ENCODE assay signal across 18 cellular contexts in genomic region chr11:13288375-13289029, GRCh38. TPM values are rescaled to one million over a fixed set of nuclear protein-coding genes. Genes with fewer than 3 reads are reported as not detected.
DNase-seq lines count a peak whose midpoint lies in the region; ATAC-seq and TF ChIP-seq lines count a peak whose summit lies in the region.
"Had no signal": no experiment of that assay in that cellular context is flagged by ENCODE, and none has a peak within 500 bp of the region (broad histone marks: within the 10 kb centered on the region; RNA-seq: fewer than 3 reads in every experiment).

No MANE protein-coding gene starts in this region.

- H3K4me3 Mint-ChIP-seq in CD4-positive, CD25-positive, alpha-beta regulatory T cell = peak overlapping the region in 2 of 4 donors; percentile 12 to 51
- H3K4me3 Mint-ChIP-seq in naive thymus-derived CD4-positive, alpha-beta T cell = peak overlapping the region in 1 of 10 donors; percentile 32
- H3K4me3 Mint-ChIP-seq in MCF 10A (ENCODE audit: unreplicated experiment) = no peak overlapping the region
- H3K4me3 Mint-ChIP-seq: T-helper 2 cell treated with Interferon-gamma antibody and Interleukin-4, amounts not matched to agents 5 μg/mL and 100 μg/mL, for 36 hours had no signal

- no peak for TF ChIP-seq CTCF in MCF 10A (IDR thresholded peaks at IDR 0.05; ENCODE audit: unreplicated experiment)

- peaks cover 55% of the 10 kb centered on the region for H3K4me1 ChIP-seq in CD4-positive, CD25-positive, alpha-beta regulatory T cell (ENCODE audit: control insufficient read depth, insufficient read depth, low read length, poor library complexity, severe bottlenecking)
- H3K4me1 ChIP-seq in naive thymus-derived CD4-positive, alpha-beta T cell (ENCODE audit: control insufficient read depth in 2 of 2, insufficient read depth in 2 of 2, low read length in 2 of 2) = peaks cover 7 to 26% of the 10 kb centered on the region in 2 donors

- no peaks in the 10 kb centered on the region for H3K27me3 Mint-ChIP-seq in CD4-positive, CD25-positive, alpha-beta regulatory T cell
- H3K27me3 Mint-ChIP-seq in naive thymus-derived CD4-positive, alpha-beta T cell = no peaks in the 10 kb centered on the region
- H3K27me3 Mint-ChIP-seq in MCF 10A (ENCODE audit: insufficient read depth, unreplicated experiment) = no peaks in the 10 kb centered on the region

- peaks cover 10% of the 10 kb centered on the region for H3K36me3 Mint-ChIP-seq in CD4-positive, CD25-positive, alpha-beta regulatory T cell
- H3K36me3 Mint-ChIP-seq in naive thymus-derived CD4-positive, alpha-beta T cell = peaks cover 0 to 18% (median 5%) of the 10 kb centered on the region in 5 donors
- peaks cover 4% of the 10 kb centered on the region for H3K36me3 Mint-ChIP-seq in MCF 10A (ENCODE audit: insufficient read depth, unreplicated experiment)

- CTCF ChIA-PET in naive thymus-derived CD4-positive, alpha-beta T cell (lab: Charles Lee) = no interaction called here
- CTCF ChIA-PET in MCF 10A (lab: Yijun Ruan, JAX) = interaction anchor here (1.1 kb wide), 1 partner anchor 55 kb away, joined by 3 read pairs; no protein-coding TSS in a partner anchor

- peaks cover 0 to 2% (median 0%) of the 10 kb centered on the region in 7 donors for H3K9me3 Mint-ChIP-seq in CD4-positive, CD25-positive, alpha-beta regulatory T cell
- no peaks in the 10 kb centered on the region for H3K9me3 Mint-ChIP-seq in naive thymus-derived CD4-positive, alpha-beta T cell
- no peaks in the 10 kb centered on the region for H3K9me3 Mint-ChIP-seq in MCF 10A (ENCODE audit: unreplicated experiment)
- H3K9me3 Mint-ChIP-seq: T-helper 2 cell treated with Interferon-gamma antibody and Interleukin-4, amounts not matched to agents 5 μg/mL and 100 μg/mL, for 36 hours had no signal

- H3K36me3 ChIP-seq in CD4-positive, CD25-positive, alpha-beta regulatory T cell (ENCODE audit: control insufficient read depth, insufficient read depth, low read length) = no peaks in the 10 kb centered on the region
- H3K36me3 ChIP-seq in naive thymus-derived CD4-positive, alpha-beta T cell (ENCODE audit: control insufficient read depth in 2 of 3, insufficient read depth in 3 of 3, low read length in 3 of 3) = no peaks in the 10 kb centered on the region
- H3K36me3 ChIP-seq: ovary, thoracic aorta had no signal

- no peaks in the 10 kb centered on the region for H3K9me3 ChIP-seq in CD4-positive, CD25-positive, alpha-beta regulatory T cell (ENCODE audit: control insufficient read depth in 2 of 2, low read length in 2 of 2)
- H3K9me3 ChIP-seq in naive thymus-derived CD4-positive, alpha-beta T cell (ENCODE audit: control insufficient read depth in 2 of 3, low read length in 3 of 3) = no peaks in the 10 kb centered on the region
- H3K9me3 ChIP-seq: ovary, thoracic aorta had no signal

- BruUV-seq in MCF 10A (replicated peaks; lab: Mats Ljungman, UMichigan) = no TSS peak

- H3K4me1 Mint-ChIP-seq in CD4-positive, CD25-positive, alpha-beta regulatory T cell = peaks cover 55 to 89% (median 75%) of the 10 kb centered on the region in 4 donors
- H3K4me1 Mint-ChIP-seq in naive thymus-derived CD4-positive, alpha-beta T cell = peaks cover 59 to 89% (median 78%) of the 10 kb centered on the region in 7 donors
- H3K4me1 Mint-ChIP-seq in MCF 10A (ENCODE audit: insufficient read depth, unreplicated experiment) = peaks cover 47% of the 10 kb centered on the region

- H3K27me3 ChIP-seq in CD4-positive, CD25-positive, alpha-beta regulatory T cell (ENCODE audit: control insufficient read depth, insufficient read depth, low read length) = no peaks in the 10 kb centered on the region
- H3K27me3 ChIP-seq in naive thymus-derived CD4-positive, alpha-beta T cell (ENCODE audit: control insufficient read depth in 2 of 2, insufficient read depth in 2 of 2, low read length in 2 of 2) = no peaks in the 10 kb centered on the region
- H3K27me3 ChIP-seq: ovary had no signal

- H3K27ac Mint-ChIP-seq in CD4-positive, CD25-positive, alpha-beta regulatory T cell = peak overlapping the region in 2 of 3 donors; percentile 19 to 44
- H3K27ac Mint-ChIP-seq in naive thymus-derived CD4-positive, alpha-beta T cell = peak overlapping the region in 2 of 9 donors; percentile 10 to 71
- no peak overlapping the region for H3K27ac Mint-ChIP-seq in MCF 10A (ENCODE audit: low read depth, unreplicated experiment)
- H3K27ac Mint-ChIP-seq: T-helper 2 cell treated with Interferon-gamma antibody and Interleukin-4, amounts not matched to agents 5 μg/mL and 100 μg/mL, for 36 hours had no signal

- POLR2A ChIA-PET in naive thymus-derived CD4-positive, alpha-beta T cell (lab: Charles Lee) = interaction anchor here (1.3 kb wide), 1 partner anchor 9 kb away, joined by 6 read pairs; no protein-coding TSS in a partner anchor
- POLR2A ChIA-PET in MCF 10A (lab: Yijun Ruan, JAX) = interaction anchor here (0.6 to 0.7 kb wide), 2 partner anchors 47 to 899 kb away, joined by 3 read pairs; no protein-coding TSS in a partner anchor

- peak in 1 of 2 donors; percentile 13 for ATAC-seq in CD4-positive, CD25-positive, alpha-beta regulatory T cell (ENCODE audit: low read depth in 2 of 2)
- ATAC-seq in GM18861 (IDR thresholded peaks at IDR 0.05; ENCODE audit: unreplicated experiment) = peak; percentile 53
- no peak for ATAC-seq in GM18870 (IDR thresholded peaks at IDR 0.05; ENCODE audit: unreplicated experiment)
- ATAC-seq in naive thymus-derived CD4-positive, alpha-beta T cell = no peak

- intact Hi-C loops in naive thymus-derived CD4-positive, alpha-beta T cell (cut with micrococcal nuclease) = no loop called here
- intact Hi-C loops in MCF 10A (cut with micrococcal nuclease) = loop anchor here (5.0 kb wide), 1 partner anchor 36 kb away; no protein-coding TSS in a partner anchor

- DNase-seq in CD4-positive, CD25-positive, alpha-beta regulatory T cell = no peak
- DNase-seq in NCI-H524 treated with DMSO at 0.1 percent for 48 hours (lab: John Stamatoyannopoulos, UW) = peak; percentile 12
- DNase-seq in fibroblast of peridontal ligament (ENCODE audit: extremely low read depth) = peak; percentile 48
- DNase-seq in naive thymus-derived CD4-positive, alpha-beta T cell = no peak
- no peak for DNase-seq in DMS114 treated with DMSO at 0.1 percent for 48 hours (lab: John Stamatoyannopoulos, UW; ENCODE audit: unreplicated experiment)
- no peak for DNase-seq in MCF 10A (ENCODE audit: unreplicated experiment)
- DNase-seq: activated naive CD4-positive, alpha-beta T cell treated with Interleukin-2 at 50 U/mL for 16 hours; effector memory CD4-positive, alpha-beta T cell; MM.1S; NK-92 treated with Interleukin-12 subunit alpha and Interleukin-12 subunit beta, amount 100 ng/mL, for 24 hours; ovary; stimulated activated CD4-positive, alpha-beta T cell treated with anti-CD3 and anti-CD28 coated beads, Interleukin-4, amount 100 ng/mL, for 1 hour had no signal

- no peak overlapping the region for H3K4me3 ChIP-seq in CD4-positive, CD25-positive, alpha-beta regulatory T cell (ENCODE audit: low read depth, low read length)
- H3K4me3 ChIP-seq in naive thymus-derived CD4-positive, alpha-beta T cell (ENCODE audit: low read length) = no peak overlapping the region
- H3K4me3 ChIP-seq: GM23248, ovary, thoracic aorta had no signal

- H3K27ac ChIP-seq in CD4-positive, CD25-positive, alpha-beta regulatory T cell (ENCODE audit: insufficient read depth, low read length, poor library complexity, severe bottlenecking) = no peak overlapping the region
- H3K27ac ChIP-seq in naive thymus-derived CD4-positive, alpha-beta T cell (ENCODE audit: low read depth, low read length) = no peak overlapping the region
- H3K27ac ChIP-seq: C4-2B, GM23248, ovary, thoracic aorta had no signal

RNA-seq across cellular contexts. Expression of gene BMAL1, which starts 10.9 kb away (rescaled TPM):
- 104 TPM for total RNA-seq in CD4-positive, CD25-positive, alpha-beta regulatory T cell
- 10 to 100 TPM; 16.3 to 21.3 (median 19.4) TPM for polyA plus RNA-seq in CD4-positive, CD25-positive, alpha-beta regulatory T cell
- total RNA-seq in naive thymus-derived CD4-positive, alpha-beta T cell = 10 to 100 TPM; 36.1 to 88.3 (median 68.4) TPM
- 10 to 100 TPM; 12.8 to 16.3 TPM for polyA plus RNA-seq in naive thymus-derived CD4-positive, alpha-beta T cell
- 71.6 and 88.4 TPM in 2 replicates for total RNA-seq in MCF 10A (2022)

Comparison
In these comparisons a context has a peak if more than half of its experiments do, and no peak if none do; other contexts are left out.
1. DNase-seq: peak in NCI-H524 treated with DMSO at 0.1 percent for 48 hours (single experiment) and fibroblast of peridontal ligament (single experiment); none in CD4-positive, CD25-positive, alpha-beta regulatory T cell (0 of 3), naive thymus-derived CD4-positive, alpha-beta T cell (0 of 9), DMS114 treated with DMSO at 0.1 percent for 48 hours (single experiment) and MCF 10A (single experiment).